Comparison of ENCODE assay signal across 10 cellular contexts in the genomic region with DNA sequence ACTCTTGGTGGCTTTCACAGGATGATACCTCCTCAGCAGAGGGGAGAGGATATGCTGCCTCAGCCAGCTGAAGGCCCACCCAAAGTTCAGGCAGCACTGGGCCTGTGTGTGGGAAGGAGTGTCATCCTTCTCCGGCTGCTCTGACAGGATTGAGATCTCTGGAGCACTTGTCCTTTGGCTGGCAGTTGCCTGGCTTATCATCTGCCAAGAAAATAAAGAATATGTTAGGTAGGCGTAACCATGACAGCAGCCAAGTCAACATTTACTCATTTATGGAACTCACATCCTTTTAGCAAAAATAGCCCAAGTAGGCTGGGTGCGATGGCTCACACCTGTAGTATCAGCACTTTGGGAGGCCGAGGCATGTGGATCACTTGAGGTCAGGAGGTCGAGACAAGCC.
DNase-seq lines count a peak whose midpoint lies in the region; ATAC-seq and TF ChIP-seq lines count a peak whose summit lies in the region.
"Had no signal": no experiment of that assay in that cellular context is flagged by ENCODE, and none has a peak within 500 bp of the region (broad histone marks: within the 10 kb centered on the region; RNA-seq: fewer than 3 reads in every experiment).

No MANE protein-coding gene starts in this region.

- no peaks in the 10 kb centered on the region for H3K9me3 ChIP-seq in skeletal muscle satellite cell (replicated peaks; ENCODE audit: low read length)

- no peak overlapping the region for H3K4me2 ChIP-seq in skeletal muscle satellite cell (ENCODE audit: low read length)

- peak; percentile 56 for ATAC-seq in GM19463 (IDR thresholded peaks at IDR 0.05; ENCODE audit: unreplicated experiment)
- ATAC-seq in foreskin keratinocyte = peak; percentile 67
- ATAC-seq in GM21576 (IDR thresholded peaks at IDR 0.05; ENCODE audit: unreplicated experiment) = no peak
- ATAC-seq in GM21390 (IDR thresholded peaks at IDR 0.05; ENCODE audit: unreplicated experiment) = no peak

- H3K4me1 ChIP-seq in foreskin keratinocyte (peaks cover 51% of the 10 kb centered on the region), skeletal muscle satellite cell (ENCODE audit: control insufficient read depth, insufficient read depth, low read length) (peaks cover 32% of the 10 kb centered on the region)

- no peak for TF ChIP-seq CTCF in foreskin keratinocyte (conservative IDR thresholded peaks at IDR 0.05)

- H3K36me3 ChIP-seq in skeletal muscle satellite cell (ENCODE audit: insufficient read depth, low read length) = no peaks in the 10 kb centered on the region

- H3K27me3 ChIP-seq in foreskin keratinocyte (no peaks in the 10 kb centered on the region), skeletal muscle satellite cell (ENCODE audit: control insufficient read depth, insufficient read depth, low read length) (no peaks in the 10 kb centered on the region)

- peak overlapping the region; percentile 14 for H3K9ac ChIP-seq in skeletal muscle satellite cell (ENCODE audit: low read depth, low read length)

- peak; percentile 9 for DNase-seq in RPMI8226
- peak; percentile 93 to 97 for DNase-seq in foreskin keratinocyte
- no peak for DNase-seq in OCI-M2 (lab: John Stamatoyannopoulos, UW; ENCODE audit: unreplicated experiment)
- DNase-seq in NCI-H82 (lab: John Stamatoyannopoulos, UW) = no peak
- DNase-seq: central memory CD4-positive, alpha-beta T cell; NCI-H345 had no signal

- H3K4me3 ChIP-seq in skeletal muscle satellite cell (ENCODE audit: low read length) = no peak overlapping the region

- peak overlapping the region; percentile 91 for H3K27ac ChIP-seq in foreskin keratinocyte

Comparison
In these comparisons a context has a peak if more than half of its experiments do, and no peak if none do; other contexts are left out.
1. ATAC-seq: peak in GM19463 (single experiment) and foreskin keratinocyte (single experiment); none in GM21576 (single experiment) and GM21390 (single experiment).
2. DNase-seq: peak in RPMI8226 (single experiment) and foreskin keratinocyte (2 of 2); none in OCI-M2 (single experiment) and NCI-H82 (single experiment).